In the genomic region with DNA sequence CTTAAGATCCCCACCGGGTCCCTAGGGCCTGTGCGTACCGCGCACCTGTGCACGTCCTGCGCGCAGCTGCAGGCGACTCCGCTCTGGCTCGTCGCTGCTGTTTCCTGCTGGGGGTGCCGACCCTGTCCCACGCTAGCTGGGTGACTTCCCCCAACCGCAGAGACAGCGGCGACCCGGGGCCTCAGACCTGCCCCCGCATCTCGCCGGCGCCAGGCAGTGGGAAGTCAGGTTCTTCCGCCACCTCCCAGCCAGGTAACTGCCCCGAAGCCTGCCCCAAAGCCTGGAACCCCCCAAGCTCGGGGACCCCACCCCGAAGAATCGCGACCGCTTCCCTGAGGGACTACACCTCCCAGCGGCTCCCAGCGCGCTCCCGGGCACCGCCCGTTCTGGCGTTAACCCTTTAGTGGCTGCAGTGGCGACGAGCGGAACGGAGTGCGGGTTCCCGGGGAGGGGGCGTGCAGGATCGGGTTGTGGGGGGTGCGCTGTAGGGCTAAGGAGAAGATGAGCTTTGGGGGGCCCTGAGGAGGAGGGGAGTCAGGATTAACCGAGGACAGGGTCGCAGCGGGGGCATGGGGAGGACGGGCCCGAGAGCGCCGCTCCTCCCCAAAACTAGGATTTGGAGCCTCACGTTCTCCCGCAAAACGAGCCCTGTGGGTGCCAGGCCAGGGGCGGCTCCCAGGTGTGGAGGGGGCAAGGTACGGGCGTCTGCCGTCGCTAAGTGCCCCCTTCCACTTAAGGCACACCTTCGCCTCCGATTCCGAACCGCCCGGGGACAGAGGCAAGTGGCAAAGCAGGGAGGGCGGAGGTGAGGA, we compare ENCODE assay signal across 1 cellular context.
TF ChIP-seq lines count a peak whose summit lies in the region.

No MANE protein-coding gene starts in this region.

TF ChIP-seq in K562, 482 proteins besides CTCF, POLR2A, EP300 and RAD21 (continued from another document and continues in another):
- TF ChIP-seq CREB1 (IDR thresholded peaks at IDR 0.05) (no peak), CREB1 (CRISPR knock-in tag; IDR thresholded peaks at IDR 0.05) (peak; percentile 54; the same call in 1 of the 2 replicates), ARID1B (IDR thresholded peaks at IDR 0.05) (0 out of 2 replicates have a peak, but pooled peaks have one; percentile 29), JUNB (CRISPR knock-in tag; conservative IDR thresholded peaks at IDR 0.05) (no peak), FOXM1 (IDR thresholded peaks at IDR 0.05; ENCODE audit: low read depth) (peak; percentile 69; the same call in 1 of the 2 replicates), FOXM1 (CRISPR knock-in tag; IDR thresholded peaks at IDR 0.05; ENCODE audit: low read depth) (0 out of 2 replicates have a peak, but pooled peaks have one; percentile 38), L3MBTL2 (IDR thresholded peaks at IDR 0.05) (peak; percentile 28; the same call in 1 of the 2 replicates), HIVEP1 (CRISPR knock-in tag; IDR thresholded peaks at IDR 0.05) (no peak), TCF7 (IDR thresholded peaks at IDR 0.05; ENCODE audit: borderline replicate concordance) (no peak), OTX1 (CRISPR knock-in tag; IDR thresholded peaks at IDR 0.05) (0 out of 2 replicates have a peak, but pooled peaks have one; percentile 21), ZNF212 (CRISPR knock-in tag; IDR thresholded peaks at IDR 0.05) (no peak), SIN3B (IDR thresholded peaks at IDR 0.05; ENCODE audit: low read depth) (no peak), TOE1 (IDR thresholded peaks at IDR 0.05; ENCODE audit: borderline replicate concordance) (peak; percentile 79; the same call in 1 of the 2 replicates), TOE1 (CRISPR knock-in tag; IDR thresholded peaks at IDR 0.05; ENCODE audit: borderline replicate concordance, low read depth) (0 out of 2 replicates have a peak, but pooled peaks have one; percentile 32), BRD4 (IDR thresholded peaks at IDR 0.05) (no peak), MAFF (IDR thresholded peaks at IDR 0.05; ENCODE audit: low read length) (no peak)
- TF ChIP-seq, protein P1, sequence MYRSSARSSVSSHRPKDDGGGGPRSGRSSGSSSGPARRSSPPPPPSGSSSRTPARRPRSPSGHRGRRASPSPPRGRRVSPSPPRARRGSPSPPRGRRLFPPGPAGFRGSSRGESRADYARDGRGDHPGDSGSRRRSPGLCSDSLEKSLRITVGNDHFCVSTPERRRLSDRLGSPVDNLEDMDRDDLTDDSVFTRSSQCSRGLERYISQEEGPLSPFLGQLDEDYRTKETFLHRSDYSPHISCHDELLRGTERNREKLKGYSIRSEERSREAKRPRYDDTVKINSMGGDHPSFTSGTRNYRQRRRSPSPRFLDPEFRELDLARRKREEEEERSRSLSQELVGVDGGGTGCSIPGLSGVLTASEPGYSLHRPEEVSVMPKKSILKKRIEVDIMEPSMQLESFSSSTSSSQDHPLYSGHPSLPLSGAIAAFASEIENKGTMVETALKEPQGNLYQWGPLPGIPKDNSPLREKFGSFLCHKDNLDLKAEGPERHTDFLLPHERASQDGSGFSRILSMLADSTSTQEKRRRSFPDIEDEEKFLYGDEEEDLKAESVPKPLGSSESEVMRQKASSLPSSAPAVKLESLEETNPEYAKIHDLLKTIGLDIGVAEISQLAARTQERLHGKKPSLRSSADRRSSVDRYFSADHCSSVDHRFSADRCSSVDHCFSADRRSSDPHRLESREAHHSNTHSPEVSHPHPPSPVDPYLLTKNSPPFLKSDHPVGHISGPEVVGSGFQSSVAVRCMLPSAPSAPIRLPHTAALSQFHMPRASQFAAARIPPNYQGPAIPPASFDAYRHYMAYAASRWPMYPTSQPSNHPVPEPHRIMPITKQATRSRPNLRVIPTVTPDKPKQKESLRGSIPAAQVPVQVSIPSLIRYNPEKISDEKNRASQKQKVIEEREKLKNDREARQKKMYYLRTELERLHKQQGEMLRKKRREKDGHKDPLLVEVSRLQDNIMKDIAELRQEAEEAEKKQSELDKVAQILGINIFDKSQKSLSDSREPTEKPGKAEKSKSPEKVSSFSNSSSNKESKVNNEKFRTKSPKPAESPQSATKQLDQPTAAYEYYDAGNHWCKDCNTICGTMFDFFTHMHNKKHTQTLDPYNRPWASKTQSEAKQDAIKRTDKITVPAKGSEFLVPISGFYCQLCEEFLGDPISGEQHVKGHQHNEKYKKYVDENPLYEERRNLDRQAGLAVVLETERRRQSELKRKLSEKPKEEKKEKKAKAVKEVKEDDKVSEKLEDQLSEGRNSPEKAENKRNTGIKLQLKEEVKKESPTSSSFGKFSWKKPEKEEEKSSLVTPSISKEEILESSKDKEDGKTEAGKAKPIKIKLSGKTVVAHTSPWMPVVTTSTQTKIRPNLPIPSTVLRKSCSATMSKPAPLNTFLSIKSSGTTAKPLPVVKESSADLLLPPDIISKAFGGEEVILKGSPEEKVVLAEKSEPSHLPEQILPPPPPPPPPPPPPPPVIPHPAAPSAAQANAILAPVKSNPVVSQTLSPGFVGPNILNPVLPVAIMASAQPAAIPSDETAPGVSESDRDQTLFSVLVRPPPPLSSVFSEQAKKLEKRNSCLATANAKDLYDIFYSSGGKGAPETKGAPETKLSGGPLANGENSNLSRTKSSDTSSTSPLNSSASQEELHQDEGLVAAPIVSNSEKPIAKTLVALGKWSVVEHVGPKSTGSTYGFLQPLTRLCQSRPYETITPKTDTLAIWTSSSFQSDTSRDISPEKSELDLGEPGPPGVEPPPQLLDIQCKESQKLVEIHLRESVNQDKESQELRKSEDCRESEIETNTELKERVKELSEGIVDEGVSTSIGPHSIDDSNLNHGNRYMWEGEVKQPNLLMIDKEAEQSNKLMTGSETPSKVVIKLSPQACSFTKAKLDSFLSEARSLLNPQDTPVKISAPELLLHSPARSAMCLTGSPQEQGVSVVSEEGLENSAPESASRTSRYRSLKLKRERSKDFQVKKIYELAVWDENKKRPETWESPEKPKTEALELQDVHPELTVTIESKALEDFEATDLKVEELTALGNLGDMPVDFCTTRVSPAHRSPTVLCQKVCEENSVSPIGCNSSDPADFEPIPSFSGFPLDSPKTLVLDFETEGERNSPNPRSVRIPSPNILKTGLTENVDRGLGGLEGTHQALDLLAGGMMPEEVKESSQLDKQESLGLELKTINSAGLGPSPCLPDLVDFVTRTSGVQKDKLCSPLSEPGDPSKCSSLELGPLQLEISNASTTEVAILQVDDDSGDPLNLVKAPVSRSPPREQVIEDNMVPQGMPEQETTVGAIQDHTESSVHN (IDR thresholded peaks at IDR 0.05; ENCODE audit: borderline replicate concordance in 1 of 2, low read depth in 1 of 2), result no peak
- TF ChIP-seq, protein P2, sequence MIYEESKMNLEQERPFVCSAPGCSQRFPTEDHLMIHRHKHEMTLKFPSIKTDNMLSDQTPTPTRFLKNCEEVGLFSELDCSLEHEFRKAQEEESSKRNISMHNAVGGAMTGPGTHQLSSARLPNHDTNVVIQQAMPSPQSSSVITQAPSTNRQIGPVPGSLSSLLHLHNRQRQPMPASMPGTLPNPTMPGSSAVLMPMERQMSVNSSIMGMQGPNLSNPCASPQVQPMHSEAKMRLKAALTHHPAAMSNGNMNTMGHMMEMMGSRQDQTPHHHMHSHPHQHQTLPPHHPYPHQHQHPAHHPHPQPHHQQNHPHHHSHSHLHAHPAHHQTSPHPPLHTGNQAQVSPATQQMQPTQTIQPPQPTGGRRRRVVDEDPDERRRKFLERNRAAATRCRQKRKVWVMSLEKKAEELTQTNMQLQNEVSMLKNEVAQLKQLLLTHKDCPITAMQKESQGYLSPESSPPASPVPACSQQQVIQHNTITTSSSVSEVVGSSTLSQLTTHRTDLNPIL (CRISPR knock-in tag; IDR thresholded peaks at IDR 0.05), result no peak
- TF ChIP-seq, protein P3, sequence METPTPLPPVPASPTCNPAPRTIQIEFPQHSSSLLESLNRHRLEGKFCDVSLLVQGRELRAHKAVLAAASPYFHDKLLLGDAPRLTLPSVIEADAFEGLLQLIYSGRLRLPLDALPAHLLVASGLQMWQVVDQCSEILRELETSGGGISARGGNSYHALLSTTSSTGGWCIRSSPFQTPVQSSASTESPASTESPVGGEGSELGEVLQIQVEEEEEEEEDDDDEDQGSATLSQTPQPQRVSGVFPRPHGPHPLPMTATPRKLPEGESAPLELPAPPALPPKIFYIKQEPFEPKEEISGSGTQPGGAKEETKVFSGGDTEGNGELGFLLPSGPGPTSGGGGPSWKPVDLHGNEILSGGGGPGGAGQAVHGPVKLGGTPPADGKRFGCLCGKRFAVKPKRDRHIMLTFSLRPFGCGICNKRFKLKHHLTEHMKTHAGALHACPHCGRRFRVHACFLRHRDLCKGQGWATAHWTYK (CRISPR knock-in tag; IDR thresholded peaks at IDR 0.05), result no peak
- TF ChIP-seq, protein P4, sequence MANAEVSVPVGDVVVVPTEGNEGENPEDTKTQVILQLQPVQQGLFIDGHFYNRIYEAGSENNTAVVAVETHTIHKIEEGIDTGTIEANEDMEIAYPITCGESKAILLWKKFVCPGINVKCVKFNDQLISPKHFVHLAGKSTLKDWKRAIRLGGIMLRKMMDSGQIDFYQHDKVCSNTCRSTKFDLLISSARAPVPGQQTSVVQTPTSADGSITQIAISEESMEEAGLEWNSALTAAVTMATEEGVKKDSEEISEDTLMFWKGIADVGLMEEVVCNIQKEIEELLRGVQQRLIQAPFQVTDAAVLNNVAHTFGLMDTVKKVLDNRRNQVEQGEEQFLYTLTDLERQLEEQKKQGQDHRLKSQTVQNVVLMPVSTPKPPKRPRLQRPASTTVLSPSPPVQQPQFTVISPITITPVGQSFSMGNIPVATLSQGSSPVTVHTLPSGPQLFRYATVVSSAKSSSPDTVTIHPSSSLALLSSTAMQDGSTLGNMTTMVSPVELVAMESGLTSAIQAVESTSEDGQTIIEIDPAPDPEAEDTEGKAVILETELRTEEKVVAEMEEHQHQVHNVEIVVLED (CRISPR knock-in tag; IDR thresholded peaks at IDR 0.05), result no peak
- TF ChIP-seq, protein P5, sequence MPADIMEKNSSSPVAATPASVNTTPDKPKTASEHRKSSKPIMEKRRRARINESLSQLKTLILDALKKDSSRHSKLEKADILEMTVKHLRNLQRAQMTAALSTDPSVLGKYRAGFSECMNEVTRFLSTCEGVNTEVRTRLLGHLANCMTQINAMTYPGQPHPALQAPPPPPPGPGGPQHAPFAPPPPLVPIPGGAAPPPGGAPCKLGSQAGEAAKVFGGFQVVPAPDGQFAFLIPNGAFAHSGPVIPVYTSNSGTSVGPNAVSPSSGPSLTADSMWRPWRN (IDR thresholded peaks at IDR 0.05; ENCODE audit: low read depth), result no peak
- TF ChIP-seq, protein P6, sequence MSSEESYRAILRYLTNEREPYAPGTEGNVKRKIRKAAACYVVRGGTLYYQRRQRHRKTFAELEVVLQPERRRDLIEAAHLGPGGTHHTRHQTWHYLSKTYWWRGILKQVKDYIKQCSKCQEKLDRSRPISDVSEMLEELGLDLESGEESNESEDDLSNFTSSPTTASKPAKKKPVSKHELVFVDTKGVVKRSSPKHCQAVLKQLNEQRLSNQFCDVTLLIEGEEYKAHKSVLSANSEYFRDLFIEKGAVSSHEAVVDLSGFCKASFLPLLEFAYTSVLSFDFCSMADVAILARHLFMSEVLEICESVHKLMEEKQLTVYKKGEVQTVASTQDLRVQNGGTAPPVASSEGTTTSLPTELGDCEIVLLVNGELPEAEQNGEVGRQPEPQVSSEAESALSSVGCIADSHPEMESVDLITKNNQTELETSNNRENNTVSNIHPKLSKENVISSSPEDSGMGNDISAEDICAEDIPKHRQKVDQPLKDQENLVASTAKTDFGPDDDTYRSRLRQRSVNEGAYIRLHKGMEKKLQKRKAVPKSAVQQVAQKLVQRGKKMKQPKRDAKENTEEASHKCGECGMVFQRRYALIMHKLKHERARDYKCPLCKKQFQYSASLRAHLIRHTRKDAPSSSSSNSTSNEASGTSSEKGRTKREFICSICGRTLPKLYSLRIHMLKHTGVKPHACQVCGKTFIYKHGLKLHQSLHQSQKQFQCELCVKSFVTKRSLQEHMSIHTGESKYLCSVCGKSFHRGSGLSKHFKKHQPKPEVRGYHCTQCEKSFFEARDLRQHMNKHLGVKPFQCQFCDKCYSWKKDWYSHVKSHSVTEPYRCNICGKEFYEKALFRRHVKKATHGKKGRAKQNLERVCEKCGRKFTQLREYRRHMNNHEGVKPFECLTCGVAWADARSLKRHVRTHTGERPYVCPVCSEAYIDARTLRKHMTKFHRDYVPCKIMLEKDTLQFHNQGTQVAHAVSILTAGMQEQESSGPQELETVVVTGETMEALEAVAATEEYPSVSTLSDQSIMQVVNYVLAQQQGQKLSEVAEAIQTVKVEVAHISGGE (CRISPR knock-in tag; IDR thresholded peaks at IDR 0.05), result peak in 1 of 3 experiments; percentile 51; a peak in 1 of 6 replicates
- TF ChIP-seq, protein P7, sequence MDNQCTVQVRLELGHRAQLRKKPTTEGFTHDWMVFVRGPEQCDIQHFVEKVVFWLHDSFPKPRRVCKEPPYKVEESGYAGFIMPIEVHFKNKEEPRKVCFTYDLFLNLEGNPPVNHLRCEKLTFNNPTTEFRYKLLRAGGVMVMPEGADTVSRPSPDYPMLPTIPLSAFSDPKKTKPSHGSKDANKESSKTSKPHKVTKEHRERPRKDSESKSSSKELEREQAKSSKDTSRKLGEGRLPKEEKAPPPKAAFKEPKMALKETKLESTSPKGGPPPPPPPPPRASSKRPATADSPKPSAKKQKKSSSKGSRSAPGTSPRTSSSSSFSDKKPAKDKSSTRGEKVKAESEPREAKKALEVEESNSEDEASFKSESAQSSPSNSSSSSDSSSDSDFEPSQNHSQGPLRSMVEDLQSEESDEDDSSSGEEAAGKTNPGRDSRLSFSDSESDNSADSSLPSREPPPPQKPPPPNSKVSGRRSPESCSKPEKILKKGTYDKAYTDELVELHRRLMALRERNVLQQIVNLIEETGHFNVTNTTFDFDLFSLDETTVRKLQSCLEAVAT (IDR thresholded peaks at IDR 0.05), result peak in 1 of 2 experiments; percentile 37; a peak in 1 of 4 replicates
- TF ChIP-seq, protein P8, sequence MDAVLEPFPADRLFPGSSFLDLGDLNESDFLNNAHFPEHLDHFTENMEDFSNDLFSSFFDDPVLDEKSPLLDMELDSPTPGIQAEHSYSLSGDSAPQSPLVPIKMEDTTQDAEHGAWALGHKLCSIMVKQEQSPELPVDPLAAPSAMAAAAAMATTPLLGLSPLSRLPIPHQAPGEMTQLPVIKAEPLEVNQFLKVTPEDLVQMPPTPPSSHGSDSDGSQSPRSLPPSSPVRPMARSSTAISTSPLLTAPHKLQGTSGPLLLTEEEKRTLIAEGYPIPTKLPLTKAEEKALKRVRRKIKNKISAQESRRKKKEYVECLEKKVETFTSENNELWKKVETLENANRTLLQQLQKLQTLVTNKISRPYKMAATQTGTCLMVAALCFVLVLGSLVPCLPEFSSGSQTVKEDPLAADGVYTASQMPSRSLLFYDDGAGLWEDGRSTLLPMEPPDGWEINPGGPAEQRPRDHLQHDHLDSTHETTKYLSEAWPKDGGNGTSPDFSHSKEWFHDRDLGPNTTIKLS (IDR thresholded peaks at IDR 0.05; ENCODE audit: borderline replicate concordance, low read depth), result 0 out of 2 replicates have a peak, but pooled peaks have one; percentile 33
